14 cellular contexts compared by ENCODE assay signal in the genomic region with DNA sequence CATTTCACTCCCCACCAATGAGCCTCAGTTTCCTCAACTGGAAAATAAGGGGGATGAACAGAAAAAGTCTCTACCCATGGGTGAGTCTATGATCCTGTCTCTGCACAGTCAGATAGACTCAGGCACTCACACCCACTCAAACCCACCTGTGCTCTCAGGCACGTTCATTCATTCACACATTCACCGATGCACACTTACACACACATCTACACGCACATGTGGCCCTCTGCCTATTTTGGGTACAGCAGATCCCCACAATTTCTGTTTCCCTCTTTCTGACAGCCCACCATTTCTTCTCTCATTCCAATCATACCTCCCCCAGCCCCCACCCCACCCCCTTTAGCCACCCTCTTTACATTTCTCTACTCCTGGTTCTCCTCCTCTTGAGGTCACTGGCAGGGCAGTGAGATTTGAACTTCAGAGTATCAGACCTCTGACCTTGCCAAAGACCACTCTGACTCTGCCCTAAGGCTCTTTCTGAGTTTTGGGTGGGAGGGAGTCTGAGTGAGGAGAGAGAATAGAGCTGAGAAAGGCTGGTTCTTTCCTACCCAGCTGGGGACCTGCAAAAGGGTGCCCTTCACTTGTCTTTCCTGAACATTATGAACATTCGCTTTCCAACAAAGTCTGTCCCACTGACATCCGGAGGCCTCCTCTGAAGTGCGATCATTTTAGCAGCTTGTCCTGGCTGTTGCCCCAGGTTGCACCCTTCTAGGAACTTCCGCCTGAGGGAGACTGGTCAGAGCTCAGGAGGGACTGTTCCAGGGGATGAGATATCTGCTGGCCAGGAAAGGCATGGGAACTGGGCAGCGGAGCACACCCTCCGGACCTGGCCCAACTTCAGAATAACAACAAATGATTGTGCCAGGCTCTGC. TPM values are rescaled to one million over a fixed set of nuclear protein-coding genes. Genes with fewer than 3 reads are reported as not detected.
DNase-seq lines count a peak whose midpoint lies in the region; ATAC-seq, FAIRE-seq and TF ChIP-seq lines count a peak whose summit lies in the region.
"Had no signal": no experiment of that assay in that cellular context is flagged by ENCODE, and none has a peak within 500 bp of the region (broad histone marks: within the 10 kb centered on the region; RNA-seq: fewer than 3 reads in every experiment).

No MANE protein-coding gene starts in this region.

- H4K8ac ChIP-seq in trophoblast cell (ENCODE audit: low read depth, low read length) = peak overlapping the region; percentile 80

- H2BK12ac ChIP-seq in trophoblast cell (ENCODE audit: low read length) = peak overlapping the region; percentile 97

- H3K4ac ChIP-seq in trophoblast cell (ENCODE audit: low read depth, low read length) = peak overlapping the region; percentile 82

- H3K4me1 Mint-ChIP-seq in Caco-2 (ENCODE audit: low read depth, unreplicated experiment) = peaks cover 68% of the 10 kb centered on the region

- CTCF ChIA-PET in Caco-2 (lab: Charles Lee) = interaction anchor here (1.1 kb wide), 1 partner anchor 32 kb away, joined by 5 read pairs; no protein-coding TSS in a partner anchor

- POLR2A ChIA-PET in Caco-2 (lab: Charles Lee) = no interaction called here

- H3K4me3 Mint-ChIP-seq in Caco-2 (ENCODE audit: unreplicated experiment) = no peak overlapping the region
- H3K4me3 Mint-ChIP-seq: activated T-cell treated with anti-CD3 and anti-CD28 coated beads, Interleukin-2, amount 50 U/mL, for 4 hours; CD4-positive, CD25-positive, alpha-beta regulatory T cell had no signal

- H3K9me3 ChIP-seq in Caco-2 (no peaks in the 10 kb centered on the region), SJSA1 (replicated peaks) (no peaks in the 10 kb centered on the region), trophoblast cell (ENCODE audit: insufficient read depth, low read depth, low read length) (no peaks in the 10 kb centered on the region)

- peak overlapping the region; percentile 71 for H3K14ac ChIP-seq in trophoblast cell (ENCODE audit: low read length)

- peak overlapping the region; percentile 91 for H3K18ac ChIP-seq in trophoblast cell (ENCODE audit: low read length)

- H3K4me1 ChIP-seq in Caco-2 = peaks cover 70% of the 10 kb centered on the region
- H3K4me1 ChIP-seq in SJSA1 (replicated peaks) = peaks cover 66% of the 10 kb centered on the region
- peaks cover 8% of the 10 kb centered on the region for H3K4me1 ChIP-seq in foreskin keratinocyte
- peaks cover 48 to 60% of the 10 kb centered on the region in 2 experiments for H3K4me1 ChIP-seq in trophoblast cell (ENCODE audit: control insufficient read depth in 1 of 2, insufficient read depth in 2 of 2, low read length in 2 of 2)

- H3K27me3 Mint-ChIP-seq in Caco-2 (ENCODE audit: insufficient read depth, unreplicated experiment) = no peaks in the 10 kb centered on the region

- H3K36me3 Mint-ChIP-seq in Caco-2 (ENCODE audit: insufficient read depth, unreplicated experiment) = no peaks in the 10 kb centered on the region
- H3K36me3 Mint-ChIP-seq: CD4-positive, CD25-positive, alpha-beta regulatory T cell had no signal

- ATAC-seq in foreskin keratinocyte (no peak), GM19452 (IDR thresholded peaks at IDR 0.05; ENCODE audit: unreplicated experiment) (no peak)
- ATAC-seq: activated T-cell treated with anti-CD3 and anti-CD28 coated beads, Interleukin-2, amount 50 U/mL, for 4 hours had no signal

- no CpG with 5 or more reads among the region's 9 CpGs for WGBS in trophoblast cell (ENCODE audit: extremely low coverage, insufficient coverage, insufficient read length)

- H3K9ac ChIP-seq in trophoblast cell (ENCODE audit: low read length) = no peak overlapping the region

- peaks cover 57% of the 10 kb centered on the region for H3K79me1 ChIP-seq in trophoblast cell (ENCODE audit: low read length)

- H3K27me3 ChIP-seq in Caco-2 (replicated peaks; ENCODE audit: control insufficient read depth, insufficient read depth, low read length) (no peaks in the 10 kb centered on the region), SJSA1 (replicated peaks) (no peaks in the 10 kb centered on the region), foreskin keratinocyte (peaks cover 4% of the 10 kb centered on the region), trophoblast cell (ENCODE audit: insufficient read depth, low read length) (no peaks in the 10 kb centered on the region)

- H2BK5ac ChIP-seq in trophoblast cell (ENCODE audit: low read depth, low read length, poor library complexity) = peak overlapping the region; percentile 95

- H3K23ac ChIP-seq in trophoblast cell (ENCODE audit: low read length) = no peak overlapping the region

- no peak for DNase-seq in Caco-2
- peak in 1 of 2 experiments; percentile 47 for DNase-seq in SJSA1 (ENCODE audit: low read depth in 1 of 2, low spot score in 2 of 2)
- DNase-seq in foreskin keratinocyte = no peak
- DNase-seq in trophoblast cell = no peak
- no peak for DNase-seq in COLO668 (lab: John Stamatoyannopoulos, UW; ENCODE audit: unreplicated experiment)
- DNase-seq in RCC 7860 (ENCODE audit: low spot score) = no peak
- DNase-seq in NCI-H345 treated with DMSO at 0.1 percent for 48 hours (lab: John Stamatoyannopoulos, UW; ENCODE audit: unreplicated experiment) = no peak
- DNase-seq: activated T-cell treated with anti-CD3 and anti-CD28 coated beads, Interleukin-2, amount 50 U/mL, for 4 hours; CD4-positive, CD25-positive, alpha-beta regulatory T cell; effector CD4-positive, alpha-beta T cell; NCI-H2029 treated with DMSO at 0.1 percent for 48 hours; stimulated activated naive CD4-positive, alpha-beta T cell had no signal

- peak overlapping the region; percentile 97 for H4K91ac ChIP-seq in trophoblast cell (ENCODE audit: low read depth, low read length)

- peak overlapping the region; percentile 83 for H2AK5ac ChIP-seq in trophoblast cell (ENCODE audit: low read length)

- peak overlapping the region; percentile 56 for H3K27ac Mint-ChIP-seq in Caco-2 (ENCODE audit: unreplicated experiment)
- H3K27ac Mint-ChIP-seq: CD4-positive, CD25-positive, alpha-beta regulatory T cell had no signal

- H3K4me3 ChIP-seq in Caco-2 (ENCODE audit: low read depth, low read length) (no peak overlapping the region), SJSA1 (no peak overlapping the region), trophoblast cell (ENCODE audit: low read depth, low read length) (no peak overlapping the region)
- H3K4me3 ChIP-seq: SK-N-MC had no signal

- H2BK120ac ChIP-seq in trophoblast cell (ENCODE audit: insufficient read depth, low read length, poor library complexity) = peak overlapping the region; percentile 95

- H4K12ac ChIP-seq in trophoblast cell (ENCODE audit: low read depth, low read length) = peak overlapping the region; percentile 13

- H3K9me3 Mint-ChIP-seq in Caco-2 (ENCODE audit: unreplicated experiment) = no peaks in the 10 kb centered on the region
- H3K9me3 Mint-ChIP-seq: activated T-cell treated with anti-CD3 and anti-CD28 coated beads, Interleukin-2, amount 50 U/mL, for 4 hours; CD4-positive, CD25-positive, alpha-beta regulatory T cell had no signal

- intact Hi-C loops in Caco-2 (cut with micrococcal nuclease; ENCODE audit: unreplicated experiment) = loop anchor here (1.0 kb wide), 1 partner anchor 9 kb away; no protein-coding TSS in a partner anchor

- TF ChIP-seq CTCF in Caco-2 (IDR thresholded peaks at IDR 0.05; ENCODE audit: insufficient read depth in 1 of 2, low read depth in 1 of 2, low read length in 1 of 2, severe bottlenecking in 1 of 2, unreplicated experiment in 1 of 2) (no peak), foreskin keratinocyte (conservative IDR thresholded peaks at IDR 0.05) (no peak)

- no TSS peak for BruUV-seq in Caco-2 (replicated peaks; lab: Mats Ljungman, UMichigan)

- peak overlapping the region; percentile 3 for H2AFZ ChIP-seq in trophoblast cell (ENCODE audit: insufficient read depth, low read length, poor library complexity)

- H3K27ac ChIP-seq in SJSA1 (peak overlapping the region; percentile 98), foreskin keratinocyte (peak overlapping the region; percentile 44), trophoblast cell (ENCODE audit: low read depth, low read length) (peak overlapping the region; percentile 98)
- H3K27ac ChIP-seq: SK-N-MC had no signal

- peak overlapping the region; percentile 54 for H3K4me2 ChIP-seq in trophoblast cell (ENCODE audit: low read length)

- H3K36me3 ChIP-seq in Caco-2 (ENCODE audit: control insufficient read depth, insufficient read depth, low read length) (no peaks in the 10 kb centered on the region), SJSA1 (no peaks in the 10 kb centered on the region), trophoblast cell (ENCODE audit: control insufficient read depth in 1 of 2, insufficient read depth in 2 of 2, low read length in 2 of 2) (no peaks in the 10 kb centered on the region)

- peaks cover 9% of the 10 kb centered on the region for H3K79me2 ChIP-seq in trophoblast cell (ENCODE audit: control insufficient read depth, insufficient read depth, low read length, poor library complexity)

- no peak for FAIRE-seq in RCC 7860 (lab: Jason Lieb, UNC)

RNA-seq across cellular contexts. Expression of a gene that starts 10.1 kb away (rescaled TPM):
- 23.4 and 27.3 TPM in 2 replicates for total RNA-seq in Caco-2 (2022)
- 957 and 2,133 TPM in 2 replicates for total RNA-seq in SJSA1 (2014; rRNA removed; shearing (Covaris generic))
- 3.5 and 4.7 TPM in 2 replicates for total RNA-seq in foreskin keratinocyte
- 2.2 and 2.7 TPM in 2 replicates for polyA plus RNA-seq in foreskin keratinocyte
- 548 and 582 TPM in 2 replicates for polyA plus RNA-seq in trophoblast cell (2013)
- polyA plus RNA-seq: CD4-positive, CD25-positive, alpha-beta regulatory T cell had no signal

RNA-seq across cellular contexts. Expression of a gene that starts 45.7 kb away (rescaled TPM):
- total RNA-seq in Caco-2 (2022) (not detected in 2 replicates), foreskin keratinocyte (not detected in 2 replicates)
- total RNA-seq in SJSA1 (2014; rRNA removed; shearing (Covaris generic)) = 2.4 TPM in 1 of 2 replicates, not detected in the other
- not detected in 2 replicates for polyA plus RNA-seq in foreskin keratinocyte
- polyA plus RNA-seq in trophoblast cell (2013) = not detected in 2 replicates
- total RNA-seq: activated T-cell treated with anti-CD3 and anti-CD28 coated beads, Interleukin-2, amount 50 U/mL, for 4 hours; CD4-positive, CD25-positive, alpha-beta regulatory T cell had no signal
- polyA plus RNA-seq: CD4-positive, CD25-positive, alpha-beta regulatory T cell had no signal

Comparison
In these comparisons a context has a peak if more than half of its experiments do, and no peak if none do; other contexts are left out.
1. H3K27ac ChIP-seq: peak in every context shown above with its lines; median percentile 98 in SJSA1; 98 in trophoblast cell; 44 in foreskin keratinocyte.
2. RNA of a gene that starts 10.1 kb away (total RNA-seq): 957 to 2,133 TPM in SJSA1; 23.4 to 27.3 TPM in Caco-2 and 3.5 to 4.7 TPM in foreskin keratinocyte; every median in the first group is over 10 times any median in the second.